In the genomic region with DNA sequence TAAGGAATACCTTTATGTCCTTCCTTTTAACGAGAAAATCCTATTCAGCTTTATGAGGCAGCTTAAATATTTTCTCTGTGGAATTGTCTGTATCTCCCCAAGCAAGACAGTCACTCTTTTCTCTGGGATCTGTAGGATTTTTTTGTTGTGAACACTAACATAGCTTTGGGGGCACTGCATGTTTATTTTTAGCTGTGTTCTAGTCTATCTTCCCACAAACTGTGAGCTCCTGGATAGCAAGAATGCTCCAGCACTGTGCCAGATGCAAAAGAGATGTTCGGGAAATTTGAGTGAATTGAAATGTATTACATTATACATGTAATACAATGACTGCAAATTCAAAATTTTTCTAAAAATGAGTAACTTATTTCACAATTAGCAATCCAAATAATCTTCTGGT, we compare ENCODE assay signal across 16 cellular contexts.
DNase-seq lines count a peak whose midpoint lies in the region; ATAC-seq and TF ChIP-seq lines count a peak whose summit lies in the region.
"Had no signal": no experiment of that assay in that cellular context is flagged by ENCODE, and none has a peak within 500 bp of the region (broad histone marks: within the 10 kb centered on the region; RNA-seq: fewer than 3 reads in every experiment).

No MANE protein-coding gene starts in this region.

- no peaks in the 10 kb centered on the region for H3K27me3 ChIP-seq in neutrophil
- H3K27me3 ChIP-seq: BLaER1 had no signal

- H3K36me3 ChIP-seq in neutrophil: no peaks in the 10 kb centered on the region
- H3K36me3 ChIP-seq: BLaER1 had no signal

- no peak for ATAC-seq in left lobe of liver
- ATAC-seq: GM23338 had no signal

- no peak overlapping the region for H3K27ac Mint-ChIP-seq in immature natural killer cell
- H3K27ac Mint-ChIP-seq: CD8-positive, alpha-beta memory T cell; GM23338 had no signal

- TF ChIP-seq CTCF in choroid plexus epithelial cell (conservative IDR thresholded peaks at IDR 0.05; ENCODE audit: low read depth, low read length) (no peak), neutrophil (IDR thresholded peaks at IDR 0.05) (no peak)

- peaks cover 16 to 36% of the 10 kb centered on the region in 2 experiments for H3K4me1 ChIP-seq in neutrophil (ENCODE audit: control insufficient read depth in 1 of 2, insufficient read depth in 1 of 2, low read depth in 1 of 2, low read length in 1 of 2)

- peaks cover 0 to 8% of the 10 kb centered on the region in 2 donors for H3K4me1 Mint-ChIP-seq in immature natural killer cell
- H3K4me1 Mint-ChIP-seq: CD8-positive, alpha-beta memory T cell; GM23338 had no signal

- DNase-seq in EH (ENCODE audit: low read depth) (peak; percentile 55), NCI-H526 treated with DMSO at 0.1 percent for 48 hours (lab: John Stamatoyannopoulos, UW) (peak; percentile 14), choroid plexus epithelial cell (ENCODE audit: low read depth) (peak; percentile 13), DMS79 treated with DMSO at 0.1 percent for 48 hours (lab: John Stamatoyannopoulos, UW) (no peak), NCI-H1417 (lab: John Stamatoyannopoulos, UW) (no peak), immature natural killer cell (no peak), left lobe of liver (ENCODE audit: low spot score) (no peak)
- DNase-seq: AML-193; CD8-positive, alpha-beta memory T cell; EL; H7; IMR-90; KBM-7 had no signal

- H3K27ac ChIP-seq in neutrophil: peak overlapping the region; percentile 72
- H3K27ac ChIP-seq: BLaER1 had no signal

- peaks cover 0 to 3% (median 0%) of the 10 kb centered on the region in 6 donors for H3K9me3 Mint-ChIP-seq in immature natural killer cell
- H3K9me3 Mint-ChIP-seq: GM23338 had no signal

- no peaks in the 10 kb centered on the region for H3K36me3 Mint-ChIP-seq in immature natural killer cell
- H3K36me3 Mint-ChIP-seq: CD8-positive, alpha-beta memory T cell had no signal

- no peak overlapping the region for H3K4me3 Mint-ChIP-seq in immature natural killer cell
- H3K4me3 Mint-ChIP-seq: CD8-positive, alpha-beta memory T cell; GM23338 had no signal

- peaks cover 2% of the 10 kb centered on the region in 3 donors for H3K27me3 Mint-ChIP-seq in immature natural killer cell (ENCODE audit: low read depth in 3 of 3)

- no peak overlapping the region for H3K4me3 ChIP-seq in choroid plexus epithelial cell (ENCODE audit: low read depth, low read length)
- H3K4me3 ChIP-seq in neutrophil (ENCODE audit: low read depth in 1 of 2, low read length in 1 of 2): no peak overlapping the region
- H3K4me3 ChIP-seq: BLaER1, GM23338 had no signal

- no peaks in the 10 kb centered on the region for H3K9me3 ChIP-seq in neutrophil
- H3K9me3 ChIP-seq: BLaER1 had no signal

Comparison
In these comparisons a context has a peak if more than half of its experiments do, and no peak if none do; other contexts are left out.
1. DNase-seq: peak in EH (single experiment), NCI-H526 treated with DMSO at 0.1 percent for 48 hours (single experiment) and choroid plexus epithelial cell (single experiment); none in DMS79 treated with DMSO at 0.1 percent for 48 hours (single experiment), NCI-H1417 (0 of 3), immature natural killer cell (0 of 3) and left lobe of liver (single experiment).